ENCODE assay signal across 5 cellular contexts in the genomic region with DNA sequence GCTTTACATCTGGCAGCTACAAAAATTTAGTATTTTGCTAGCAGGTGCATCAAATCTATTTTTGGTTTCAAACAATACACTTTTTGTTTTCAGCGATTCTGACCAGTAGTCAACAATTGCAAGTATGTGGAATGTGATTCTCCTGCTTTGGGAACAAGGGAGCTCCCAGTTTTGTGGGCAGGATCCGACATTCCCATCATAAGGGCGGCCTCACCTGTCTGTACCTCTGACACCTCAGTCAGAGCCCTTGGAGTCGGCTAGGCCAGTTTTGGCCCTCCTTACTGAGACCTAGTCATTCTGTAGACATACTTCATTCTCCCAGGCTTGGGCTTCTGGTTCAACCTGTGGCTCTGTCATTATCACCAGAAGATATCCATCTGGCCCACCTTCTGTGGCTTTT.
DNase-seq lines count a peak whose midpoint lies in the region; ATAC-seq and TF ChIP-seq lines count a peak whose summit lies in the region.
"Not testable (repeated sequence)": the region's sequence is repeated elsewhere in the genome, so short reads cannot be mapped to it uniquely, and the experiment has no call there.

No MANE protein-coding gene starts in this region.

- H3K79me1 ChIP-seq in IMR-90 (ENCODE audit: low read depth in 1 of 2, low read length in 2 of 2); trophoblast cell (ENCODE audit: low read length): not testable (repeated sequence)

- not testable (repeated sequence) for H4K8ac ChIP-seq in IMR-90 (ENCODE audit: low read depth in 2 of 2, low read length in 2 of 2); trophoblast cell (ENCODE audit: low read depth, low read length)

- H3K4ac ChIP-seq in IMR-90 (ENCODE audit: low read depth, low read length); trophoblast cell (ENCODE audit: low read depth, low read length): not testable (repeated sequence)

- TF ChIP-seq POLR2A in IMR-90 (IDR thresholded peaks at IDR 0.05; ENCODE audit: low read depth, low read length); body of pancreas (IDR thresholded peaks at IDR 0.05): not testable (repeated sequence)

- not testable (repeated sequence) for TF ChIP-seq RAD21 in IMR-90 (IDR thresholded peaks at IDR 0.05; ENCODE audit: low read length)

- H3K56ac ChIP-seq in IMR-90 (ENCODE audit: extremely low read depth, insufficient read depth, low read length) = not testable (repeated sequence)

- H3K27me3 Mint-ChIP-seq in CD4-positive, CD25-positive, alpha-beta regulatory T cell; activated CD4-positive, alpha-beta T cell treated with anti-CD3 and anti-CD28 coated beads, Interleukin-2, amount 10 ng/mL, durations not matched to agents 24 days and 14 days: not testable (repeated sequence)

- H4K91ac ChIP-seq in IMR-90 (ENCODE audit: insufficient read depth, low read depth, low read length); trophoblast cell (ENCODE audit: low read depth, low read length): not testable (repeated sequence)

- peak overlapping the region; percentile 19 for H2BK5ac ChIP-seq in IMR-90 (ENCODE audit: low read depth, low read length, poor library complexity, severe bottlenecking)
- H2BK5ac ChIP-seq in trophoblast cell (ENCODE audit: low read depth, low read length, poor library complexity) = not testable (repeated sequence)

- H2BK12ac ChIP-seq in trophoblast cell (ENCODE audit: low read length) = not testable (repeated sequence)

- not testable (repeated sequence) for H2BK20ac ChIP-seq in IMR-90 (ENCODE audit: low read depth, low read length)

- not testable (repeated sequence) for H3K79me2 ChIP-seq in trophoblast cell (ENCODE audit: control insufficient read depth, insufficient read depth, low read length, poor library complexity)

- peak overlapping the region in 2 of 3 donors; percentile 38 to 79 for H3K27ac Mint-ChIP-seq in CD4-positive, CD25-positive, alpha-beta regulatory T cell
- H3K27ac Mint-ChIP-seq in activated CD4-positive, alpha-beta T cell treated with anti-CD3 and anti-CD28 coated beads, Interleukin-2, amount 10 ng/mL, durations not matched to agents 24 days and 14 days = peak overlapping the region; percentile 15

- H3K36me3 ChIP-seq in CD4-positive, CD25-positive, alpha-beta regulatory T cell (ENCODE audit: control insufficient read depth, insufficient read depth, low read length); IMR-90 (ENCODE audit: control insufficient read depth, insufficient read depth, low read length); body of pancreas (replicated peaks in 1 of 2; ENCODE audit: insufficient read depth in 1 of 2, low read depth in 2 of 2); trophoblast cell (ENCODE audit: control insufficient read depth in 1 of 2, insufficient read depth in 2 of 2, low read length in 2 of 2): not testable (repeated sequence)

- peaks cover 71% of the 10 kb centered on the region for H4K20me1 ChIP-seq in IMR-90 (ENCODE audit: insufficient read depth, low read length)

- not testable (repeated sequence) for H3K9me1 ChIP-seq in IMR-90 (ENCODE audit: insufficient read depth, low read length)

- not testable (repeated sequence) for DNase-seq in CD4-positive, CD25-positive, alpha-beta regulatory T cell; IMR-90; activated CD4-positive, alpha-beta T cell treated with anti-CD3 and anti-CD28 coated beads, Interleukin-2, amount 10 ng/mL, durations not matched to agents 24 days and 14 days
- DNase-seq in body of pancreas = peak in 1 of 4 donors; percentile 23
- DNase-seq in trophoblast cell = peak; percentile 9 to 10

- intact Hi-C loops in IMR-90 (cut with micrococcal nuclease); activated CD4-positive, alpha-beta T cell treated with anti-CD3 and anti-CD28 coated beads, Interleukin-2, amount 10 ng/mL, durations not matched to agents 24 days and 14 days (cut with micrococcal nuclease); body of pancreas (cut with DNase I): not testable (repeated sequence)

- H3K23ac ChIP-seq in IMR-90 (ENCODE audit: low read depth, low read length); trophoblast cell (ENCODE audit: low read length): not testable (repeated sequence)

- not testable (repeated sequence) for H2BK120ac ChIP-seq in IMR-90 (ENCODE audit: low read depth, low read length); trophoblast cell (ENCODE audit: insufficient read depth, low read length, poor library complexity)

- H3K4me3 Mint-ChIP-seq in CD4-positive, CD25-positive, alpha-beta regulatory T cell = peak overlapping the region; percentile 22 to 86 (median 54)
- peak overlapping the region; percentile 26 for H3K4me3 Mint-ChIP-seq in activated CD4-positive, alpha-beta T cell treated with anti-CD3 and anti-CD28 coated beads, Interleukin-2, amount 10 ng/mL, durations not matched to agents 24 days and 14 days

- H3K4me3 ChIP-seq in CD4-positive, CD25-positive, alpha-beta regulatory T cell (ENCODE audit: low read depth, low read length) = peak overlapping the region; percentile 32
- H3K4me3 ChIP-seq in IMR-90 (ENCODE audit: insufficient read depth, low read depth, low read length); body of pancreas; trophoblast cell (ENCODE audit: low read depth, low read length): not testable (repeated sequence)

- POLR2A ChIA-PET in IMR-90 (lab: Charles Lee; ENCODE audit: unreplicated experiment) = not testable (repeated sequence)

- H3K36me3 Mint-ChIP-seq in CD4-positive, CD25-positive, alpha-beta regulatory T cell = peaks cover 14% of the 10 kb centered on the region
- H3K36me3 Mint-ChIP-seq in activated CD4-positive, alpha-beta T cell treated with anti-CD3 and anti-CD28 coated beads, Interleukin-2, amount 10 ng/mL, durations not matched to agents 24 days and 14 days (ENCODE audit: low read depth) = peaks cover 34% of the 10 kb centered on the region

- not testable (repeated sequence) for ATAC-seq in CD4-positive, CD25-positive, alpha-beta regulatory T cell (ENCODE audit: low read depth in 2 of 2); IMR-90 (ENCODE audit: low read depth)
- ATAC-seq in body of pancreas = peak; percentile 45

- not testable (repeated sequence) for H2AK5ac ChIP-seq in IMR-90 (ENCODE audit: low read depth, low read length); trophoblast cell (ENCODE audit: low read length)

- not testable (repeated sequence) for H3K9ac ChIP-seq in IMR-90 (ENCODE audit: low read depth, low read length); trophoblast cell (ENCODE audit: low read length)

- peaks cover 4 to 42% (median 20%) of the 10 kb centered on the region in 4 donors for H3K4me1 Mint-ChIP-seq in CD4-positive, CD25-positive, alpha-beta regulatory T cell
- H3K4me1 Mint-ChIP-seq in activated CD4-positive, alpha-beta T cell treated with anti-CD3 and anti-CD28 coated beads, Interleukin-2, amount 10 ng/mL, durations not matched to agents 24 days and 14 days = peaks cover 29% of the 10 kb centered on the region

- BruUV-seq in IMR-90 (replicated peaks; lab: Mats Ljungman, UMichigan) = not testable (repeated sequence)

- not testable (repeated sequence) for H2AFZ ChIP-seq in IMR-90 (replicated peaks; ENCODE audit: low read length, poor library complexity); trophoblast cell (ENCODE audit: insufficient read depth, low read length, poor library complexity)

- in situ Hi-C loops in IMR-90 (cut with MboI; ENCODE audit: low sequenced_read_pairs) = not testable (repeated sequence)

- dilution Hi-C loops in IMR-90 (cut with HindIII; ENCODE audit: low sequenced_read_pairs, unreplicated experiment) = not testable (repeated sequence)

- TF ChIP-seq CTCF in IMR-90 (conservative IDR thresholded peaks at IDR 0.05; ENCODE audit: low read depth, low read length); body of pancreas (IDR thresholded peaks at IDR 0.05): not testable (repeated sequence)

- not testable (repeated sequence) for H4K5ac ChIP-seq in IMR-90 (ENCODE audit: low read depth, low read length)

- H3K27ac ChIP-seq in CD4-positive, CD25-positive, alpha-beta regulatory T cell (ENCODE audit: insufficient read depth, low read length, poor library complexity, severe bottlenecking); trophoblast cell (ENCODE audit: low read depth, low read length): not testable (repeated sequence)
- peak overlapping the region; percentile 73; the same call in 1 of the 2 replicates for H3K27ac ChIP-seq in IMR-90 (ENCODE audit: insufficient read depth, low read length)
- peak overlapping the region in 1 of 4 donors; percentile 25 for H3K27ac ChIP-seq in body of pancreas

- not testable (repeated sequence) for H2AK9ac ChIP-seq in IMR-90 (replicated peaks; ENCODE audit: low read depth, low read length, poor library complexity)

- H3K18ac ChIP-seq in IMR-90 (ENCODE audit: low read depth, low read length); trophoblast cell (ENCODE audit: low read length): not testable (repeated sequence)

- H2BK15ac ChIP-seq in IMR-90 (ENCODE audit: low read depth, low read length) = not testable (repeated sequence)

- CTCF ChIA-PET in IMR-90 (lab: Yijun Ruan, JAX) = not testable (repeated sequence)

- H3K14ac ChIP-seq in IMR-90 (replicated peaks; ENCODE audit: low read depth, low read length); trophoblast cell (ENCODE audit: low read length): not testable (repeated sequence)

- peaks cover 20% of the 10 kb centered on the region for H3K4me1 ChIP-seq in CD4-positive, CD25-positive, alpha-beta regulatory T cell (ENCODE audit: control insufficient read depth, insufficient read depth, low read length, poor library complexity, severe bottlenecking)
- peaks cover 15% of the 10 kb centered on the region for H3K4me1 ChIP-seq in IMR-90 (ENCODE audit: control insufficient read depth, insufficient read depth, low read length)
- not testable (repeated sequence) for H3K4me1 ChIP-seq in body of pancreas; trophoblast cell (ENCODE audit: control insufficient read depth in 1 of 2, insufficient read depth in 2 of 2, low read length in 2 of 2)

- H4K12ac ChIP-seq in trophoblast cell (ENCODE audit: low read depth, low read length) = not testable (repeated sequence)

- H3K9me3 Mint-ChIP-seq in CD4-positive, CD25-positive, alpha-beta regulatory T cell; activated CD4-positive, alpha-beta T cell treated with anti-CD3 and anti-CD28 coated beads, Interleukin-2, amount 10 ng/mL, durations not matched to agents 24 days and 14 days: not testable (repeated sequence)

- not testable (repeated sequence) for H3K9me3 ChIP-seq in CD4-positive, CD25-positive, alpha-beta regulatory T cell (ENCODE audit: control insufficient read depth in 2 of 2, low read length in 2 of 2); IMR-90 (ENCODE audit: control insufficient read depth, insufficient read depth, low read length); body of pancreas; trophoblast cell (ENCODE audit: insufficient read depth, low read depth, low read length)

- not testable (repeated sequence) for H3K27me3 ChIP-seq in CD4-positive, CD25-positive, alpha-beta regulatory T cell (ENCODE audit: control insufficient read depth, insufficient read depth, low read length); IMR-90 (ENCODE audit: control insufficient read depth, insufficient read depth, low read length); body of pancreas; trophoblast cell (ENCODE audit: insufficient read depth, low read length)

- WGBS in IMR-90 (ENCODE audit: extremely low coverage in 2 of 2, insufficient read length in 1 of 2), 2 experiments = no CpG with 5 or more reads among the region's 4 CpGs
- WGBS in body of pancreas, 2 donors = 86% methylated on average over 1 of the region's 4 CpGs; no CpG with 5 or more reads in 1 of the 2 donors
- no CpG with 5 or more reads among the region's 4 CpGs for WGBS in trophoblast cell (ENCODE audit: extremely low coverage, insufficient coverage, insufficient read length)

- H3K4me2 ChIP-seq in IMR-90 (ENCODE audit: low read depth, low read length); trophoblast cell (ENCODE audit: low read length): not testable (repeated sequence)
